35 cellular contexts compared by ENCODE assay signal in the genomic region with DNA sequence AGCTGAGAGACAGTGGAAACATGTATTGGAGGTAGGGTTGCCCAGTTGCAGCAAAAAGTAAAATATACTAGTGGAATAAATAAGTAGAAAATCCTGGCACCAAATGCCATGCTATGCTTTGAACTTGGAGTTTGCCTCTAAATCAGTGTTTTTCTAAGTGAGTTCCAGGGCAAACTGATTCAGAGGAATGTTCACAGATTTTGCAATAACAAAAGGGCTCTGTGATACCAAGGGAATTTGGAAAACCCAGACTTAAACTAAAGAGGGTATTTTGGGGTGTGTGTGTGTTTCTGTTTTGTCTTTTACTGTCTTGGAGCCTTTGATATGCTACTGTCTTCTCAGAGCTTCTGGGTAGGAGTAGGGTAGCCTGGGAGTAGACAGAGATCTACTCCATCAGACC.
"Had no signal": no experiment of that assay in that cellular context is flagged by ENCODE, and none has a peak within 500 bp of the region (broad histone marks: within the 10 kb centered on the region; RNA-seq: fewer than 3 reads in every experiment).

No MANE protein-coding gene starts in this region.

- DNase-seq: activated CD4-positive, alpha-beta memory T cell treated with anti-CD3 and anti-CD28 coated beads, Interleukin-2, amount 10 ng/mL, durations not matched to agents 7 days and 5 days; activated CD4-positive, alpha-beta T cell treated with anti-CD3 and anti-CD28 coated beads for 1 hour; activated CD4-positive, alpha-beta T cell treated with anti-CD3 and anti-CD28 coated beads for 48 hours; activated CD4-positive, CD25-positive, alpha-beta regulatory T cell; activated CD8-positive, alpha-beta memory T cell treated with anti-CD3 and anti-CD28 coated beads for 24 hours; activated CD8-positive, alpha-beta memory T cell treated with anti-CD3 and anti-CD28 coated beads, Interleukin-2, amount 10 ng/mL, durations not matched to agents 7 days and 5 days; activated CD8-positive, alpha-beta memory T cell treated with anti-CD3 and anti-CD28 coated beads, Interleukin-2, amount 50 U/mL, for 48 hours; activated effector memory CD4-positive, alpha-beta T cell treated with Interleukin-2 at 50 U/mL for 16 hours; activated naive CD4-positive, alpha-beta T cell treated with anti-CD3 and anti-CD28 coated beads, Interleukin-2, amount 10 ng/mL, durations not matched to agents 7 days and 5 days; activated naive CD8-positive, alpha-beta T cell treated with anti-CD3 and anti-CD28 coated beads, Interleukin-2, amount 50 U/mL, for 24 hours; activated T-cell treated with anti-CD3 and anti-CD28 coated beads, Interleukin-2, amount 50 U/mL, for 48 hours; amniotic stem cell; aorta; body of pancreas; Kasumi-1; KG1; MG63; NCI-H1048; NCI-H1105 treated with DMSO at 0.1 percent for 48 hours; NCI-H1436; NCI-H1694; NCI-H1930; NCI-H2081 treated with DMSO at 0.1 percent for 48 hours; NCI-H345; NCI-H524 treated with DMSO at 0.1 percent for 48 hours; NK-92 treated with Interleukin-12 subunit alpha and Interleukin-12 subunit beta, amount 100 ng/mL, for 24 hours; PC-9; SIG-M5; T-helper 1 cell; T1000; WERI-Rb-1 had no signal

- H3K27ac ChIP-seq: body of pancreas, breast epithelium, PC-9, RWPE1, WERI-Rb-1 had no signal

- H3K4me3 ChIP-seq: body of pancreas, breast epithelium, MG63, PC-9 had no signal

- ATAC-seq: activated CD8-positive, alpha-beta memory T cell treated with anti-CD3 and anti-CD28 coated beads, Interleukin-2, amount 10 ng/mL, durations not matched to agents 7 days and 5 days; activated naive CD8-positive, alpha-beta T cell treated with anti-CD3 and anti-CD28 coated beads, Interleukin-2, amount 50 U/mL, for 24 hours; body of pancreas; Right ventricle myocardium inferior; SK-N-SH treated with all-trans-retinoic acid at 6 μM for 48 hours had no signal

- H3K36me3 ChIP-seq: breast epithelium, MG63, WERI-Rb-1 had no signal

- H3K27me3 ChIP-seq: body of pancreas, breast epithelium, MG63 had no signal

- H3K4me1 ChIP-seq: body of pancreas, breast epithelium had no signal

- H3K9me3 ChIP-seq: body of pancreas, breast epithelium, MG63 had no signal
